8 cellular contexts compared by ENCODE assay signal in genomic region chr20:38725959-38726848, GRCh38. TPM values are rescaled to one million over a fixed set of nuclear protein-coding genes. Genes with fewer than 3 reads are reported as not detected.
DNase-seq lines count a peak whose midpoint lies in the region; ATAC-seq and TF ChIP-seq lines count a peak whose summit lies in the region.

No MANE protein-coding gene starts in this region.

- H3K9me3 Mint-ChIP-seq in activated T-cell treated with anti-CD3 and anti-CD28 coated beads, Interleukin-2, amount 50 U/mL, for 4 hours, result no peaks in the 10 kb centered on the region
- no peaks in the 10 kb centered on the region for H3K9me3 Mint-ChIP-seq in stimulated activated naive CD8-positive, alpha-beta T cell treated with anti-CD3 and anti-CD28 coated beads, Interleukin-15, Interleukin-2, amounts not matched to agents 100 ng/mL and 50 ng/mL, for 24 hours

- H3K4me3 Mint-ChIP-seq in activated T-cell treated with anti-CD3 and anti-CD28 coated beads, Interleukin-2, amount 50 U/mL, for 4 hours, result no peak overlapping the region
- H3K4me3 Mint-ChIP-seq in stimulated activated naive CD8-positive, alpha-beta T cell treated with anti-CD3 and anti-CD28 coated beads, Interleukin-15, Interleukin-2, amounts not matched to agents 100 ng/mL and 50 ng/mL, for 24 hours, result peak overlapping the region; percentile 38

- DNase-seq in Daoy (ENCODE audit: low read depth), result peak; percentile 73
- peak; percentile 66 for DNase-seq in NAMALWA (ENCODE audit: low spot score)
- peak; percentile 26 for DNase-seq in activated T-cell treated with anti-CD3 and anti-CD28 coated beads, Interleukin-2, amount 50 U/mL, for 4 hours
- DNase-seq in hepatocyte (ENCODE audit: low spot score), result peak; percentile 48
- no peak for DNase-seq in activated gamma-delta T cell (lab: John Stamatoyannopoulos, UW)

- no peaks in the 10 kb centered on the region for H3K36me3 ChIP-seq in hepatocyte (replicated peaks; ENCODE audit: insufficient read depth, low read depth)

- no peaks in the 10 kb centered on the region for H4K20me1 ChIP-seq in hepatocyte (ENCODE audit: insufficient read depth, poor library complexity, severe bottlenecking)

- H3K79me2 ChIP-seq in hepatocyte, result no peaks in the 10 kb centered on the region

- whole genome bisulfite sequencing in hepatocyte (ENCODE audit: low lambda C conversion rate, missing lambda C conversion rate), result 12% methylated on average over 48 of the region's 49 CpGs

- no peak overlapping the region for H2AFZ ChIP-seq in hepatocyte

- no peaks in the 10 kb centered on the region for H3K9me3 ChIP-seq in hepatocyte (ENCODE audit: low read depth)

- H3K27ac Mint-ChIP-seq in stimulated activated naive CD8-positive, alpha-beta T cell treated with anti-CD3 and anti-CD28 coated beads, Interleukin-15, Interleukin-2, amounts not matched to agents 100 ng/mL and 50 ng/mL, for 24 hours, result peak overlapping the region; percentile 51

- no peak overlapping the region for H3K4me3 ChIP-seq in hepatocyte

- TF ChIP-seq CTCF in hepatocyte (IDR thresholded peaks at IDR 0.05; ENCODE audit: poor library complexity), result peak; percentile 24

- H3K4me2 ChIP-seq in hepatocyte, result no peak overlapping the region

- H3K36me3 Mint-ChIP-seq in activated T-cell treated with anti-CD3 and anti-CD28 coated beads, Interleukin-2, amount 50 U/mL, for 4 hours (ENCODE audit: insufficient read depth), result no peaks in the 10 kb centered on the region
- H3K36me3 Mint-ChIP-seq in stimulated activated naive CD8-positive, alpha-beta T cell treated with anti-CD3 and anti-CD28 coated beads, Interleukin-15, Interleukin-2, amounts not matched to agents 100 ng/mL and 50 ng/mL, for 24 hours (ENCODE audit: low read depth), result peaks cover 9% of the 10 kb centered on the region

- H3K9me2 ChIP-seq in hepatocyte (replicated peaks; ENCODE audit: insufficient read depth), result no peaks in the 10 kb centered on the region

- peaks cover 99% of the 10 kb centered on the region for H3K27me3 ChIP-seq in hepatocyte

- peaks cover 7% of the 10 kb centered on the region for H3K4me1 ChIP-seq in hepatocyte (ENCODE audit: insufficient read depth)

- peaks cover 63% of the 10 kb centered on the region for H3K4me1 Mint-ChIP-seq in activated T-cell treated with anti-CD3 and anti-CD28 coated beads, Interleukin-2, amount 50 U/mL, for 4 hours (ENCODE audit: low read depth)
- H3K4me1 Mint-ChIP-seq in stimulated activated naive CD8-positive, alpha-beta T cell treated with anti-CD3 and anti-CD28 coated beads, Interleukin-15, Interleukin-2, amounts not matched to agents 100 ng/mL and 50 ng/mL, for 24 hours (ENCODE audit: low read depth), result peaks cover 66% of the 10 kb centered on the region

- H3K27me3 Mint-ChIP-seq in activated T-cell treated with anti-CD3 and anti-CD28 coated beads, Interleukin-2, amount 50 U/mL, for 4 hours (ENCODE audit: low read depth), result peaks cover 93% of the 10 kb centered on the region
- peaks cover 89% of the 10 kb centered on the region for H3K27me3 Mint-ChIP-seq in stimulated activated naive CD8-positive, alpha-beta T cell treated with anti-CD3 and anti-CD28 coated beads, Interleukin-15, Interleukin-2, amounts not matched to agents 100 ng/mL and 50 ng/mL, for 24 hours

- peak in 1 of 2 donors; percentile 27 for ATAC-seq in activated T-cell treated with anti-CD3 and anti-CD28 coated beads, Interleukin-2, amount 50 U/mL, for 4 hours
- ATAC-seq in GM18868 (IDR thresholded peaks at IDR 0.05; ENCODE audit: unreplicated experiment), result no peak
- no peak for ATAC-seq in HG03139 (IDR thresholded peaks at IDR 0.05; ENCODE audit: unreplicated experiment)

- no peak overlapping the region for H3K27ac ChIP-seq in hepatocyte

RNA-seq across cellular contexts. Expression of gene SLC32A1, which starts 1.9 kb away (rescaled TPM):
- not detected in 2 replicates for total RNA-seq in Daoy (2014; rRNA removed; shearing (Covaris generic))
- total RNA-seq in activated T-cell treated with anti-CD3 and anti-CD28 coated beads, Interleukin-2, amount 50 U/mL, for 4 hours, result not detected
- not detected in 2 replicates for total RNA-seq in hepatocyte
- not detected in 2 replicates for polyA plus RNA-seq in hepatocyte

RNA-seq across cellular contexts. Expression of gene ACTR5, which starts 22.1 kb away (rescaled TPM):
- total RNA-seq in Daoy (2014; rRNA removed; shearing (Covaris generic)), result 13.3 and 14.9 TPM in 2 replicates
- 10 to 100 TPM; 20.1 to 23.0 (median 21.1) TPM for total RNA-seq in activated T-cell treated with anti-CD3 and anti-CD28 coated beads, Interleukin-2, amount 50 U/mL, for 4 hours
- 5.4 and 8.5 TPM in 2 replicates for total RNA-seq in hepatocyte
- 8.1 and 10.1 TPM in 2 replicates for polyA plus RNA-seq in hepatocyte
